22 cellular contexts compared by ENCODE assay signal in the genomic region with DNA sequence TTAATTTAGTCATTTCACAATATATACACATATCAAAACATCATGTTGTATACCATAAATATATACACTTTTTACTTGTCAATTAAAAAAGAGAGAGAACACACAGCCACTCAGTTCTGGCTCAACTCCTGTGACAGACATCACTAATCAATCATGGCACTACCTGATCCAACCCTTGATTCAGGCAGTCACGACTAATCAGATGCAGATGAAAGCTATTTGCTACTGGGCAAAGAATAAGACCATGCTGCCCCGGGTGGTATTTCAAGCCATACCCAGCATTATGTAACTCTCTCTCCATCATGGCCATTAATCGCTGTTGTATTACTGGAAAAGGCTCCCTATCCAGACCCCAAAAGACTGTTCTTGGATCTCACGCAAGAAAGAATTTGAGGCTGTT.
DNase-seq lines count a peak whose midpoint lies in the region; ATAC-seq, FAIRE-seq and TF ChIP-seq lines count a peak whose summit lies in the region.
"Had no signal": no experiment of that assay in that cellular context is flagged by ENCODE, and none has a peak within 500 bp of the region (broad histone marks: within the 10 kb centered on the region; RNA-seq: fewer than 3 reads in every experiment).

No MANE protein-coding gene starts in this region.

- DNase-seq in H54 (ENCODE audit: insufficient read length, low spot score) = no peak
- peak; percentile 24 for DNase-seq in M059J (ENCODE audit: low read depth)
- DNase-seq in SJCRH30 = peak; percentile 2 to 11
- DNase-seq in mesendoderm = peak; percentile 57
- DNase-seq in GM13976 (ENCODE audit: low spot score) = no peak
- DNase-seq: activated CD4-positive, alpha-beta T cell treated with anti-CD3 and anti-CD28 coated beads for 1 hour; activated naive CD4-positive, alpha-beta T cell; activated T-cell treated with anti-CD3 and anti-CD28 coated beads, Interleukin-2, amount 50 U/mL, for 24 hours; amygdala; dermis blood vessel endothelial cell; foreskin fibroblast; hippocampal formation; mammary epithelial cell; NCI-H1436; occipital lobe; T1000; upper lobe of left lung had no signal

- H3K79me1 ChIP-seq in mesendoderm (ENCODE audit: low read length) = no peaks in the 10 kb centered on the region

- H3K4me1 ChIP-seq in SJCRH30 (no peaks in the 10 kb centered on the region), mesendoderm (ENCODE audit: control insufficient read depth, low read depth, low read length) (no peaks in the 10 kb centered on the region)

- H3K36me3 ChIP-seq in SJCRH30 (no peaks in the 10 kb centered on the region), mesendoderm (ENCODE audit: control insufficient read depth, insufficient read depth, low read length) (no peaks in the 10 kb centered on the region)
- H3K36me3 ChIP-seq: cardiac muscle cell, upper lobe of left lung had no signal

- no peak overlapping the region for H3K9ac ChIP-seq in mesendoderm (ENCODE audit: low read length)

- no peaks in the 10 kb centered on the region for H3K79me2 ChIP-seq in mesendoderm (ENCODE audit: control insufficient read depth, insufficient read depth, low read length)

- H2AK5ac ChIP-seq in mesendoderm (ENCODE audit: low read length) = no peak overlapping the region

- ATAC-seq in GM18517 (IDR thresholded peaks at IDR 0.05; ENCODE audit: unreplicated experiment) (no peak), GM18519 (IDR thresholded peaks at IDR 0.05; ENCODE audit: low FRiP score, unreplicated experiment) (no peak)

- H2BK120ac ChIP-seq in mesendoderm (ENCODE audit: low read depth, low read length) = no peak overlapping the region

- peak; percentile 30 for FAIRE-seq in H54 (lab: Jason Lieb, UNC)
- FAIRE-seq: keratinocyte, RCC 7860 had no signal

- no CpG with 5 or more reads among the region's 4 CpGs for WGBS in mesendoderm (ENCODE audit: extremely low coverage, insufficient coverage, low lambda C conversion rate)

- no peak overlapping the region for H4K8ac ChIP-seq in mesendoderm (ENCODE audit: low read depth, low read length)

- H3K27ac ChIP-seq in SJCRH30 (no peak overlapping the region), mesendoderm (ENCODE audit: low read depth, low read length) (no peak overlapping the region)
- H3K27ac ChIP-seq: cardiac muscle cell, upper lobe of left lung had no signal

- no peak overlapping the region for H4K5ac ChIP-seq in mesendoderm (ENCODE audit: low read length)

- H2BK5ac ChIP-seq in mesendoderm (ENCODE audit: low read length) = no peak overlapping the region

- no peaks in the 10 kb centered on the region for H3K9me3 ChIP-seq in SJCRH30 (replicated peaks)
- H3K9me3 ChIP-seq: upper lobe of left lung had no signal

- H3K56ac ChIP-seq in mesendoderm (ENCODE audit: low read length) = no peak overlapping the region

- H2BK15ac ChIP-seq in mesendoderm (replicated peaks; ENCODE audit: low read depth) = no peak overlapping the region

- TF ChIP-seq CTCF in GM13976 (IDR thresholded peaks at IDR 0.05; ENCODE audit: borderline replicate concordance, control extremely low read depth, extremely low read depth, insufficient read depth, missing control alignments) = no peak

- no peak overlapping the region for H3K23ac ChIP-seq in mesendoderm (ENCODE audit: low read length)

- in situ Hi-C loops in GM13976 (cut with MboI; ENCODE audit: low sequenced_read_pairs, unreplicated experiment) = no loop called here

- no peak overlapping the region for H3K4ac ChIP-seq in mesendoderm (ENCODE audit: low read depth, low read length)

- H3K27me3 ChIP-seq in SJCRH30 (no peaks in the 10 kb centered on the region), mesendoderm (ENCODE audit: insufficient read depth, low read length, poor library complexity) (no peaks in the 10 kb centered on the region)
- H3K27me3 ChIP-seq: cardiac muscle cell, upper lobe of left lung had no signal

- no peak overlapping the region for H3K4me2 ChIP-seq in mesendoderm (ENCODE audit: low read length)

- H3K4me3 ChIP-seq in SJCRH30 (no peak overlapping the region), mesendoderm (ENCODE audit: low read length) (no peak overlapping the region)
- H3K4me3 ChIP-seq: cardiac muscle cell, upper lobe of left lung had no signal

- no peak overlapping the region for H3K18ac ChIP-seq in mesendoderm (ENCODE audit: low read length)

- no peak for TF ChIP-seq POLR2A in H54 (IDR thresholded peaks at IDR 0.05; ENCODE audit: low read depth, low read length)

Comparison
In these comparisons a context has a peak if more than half of its experiments do, and no peak if none do; other contexts are left out.
1. DNase-seq: peak in M059J (single experiment), SJCRH30 (2 of 2) and mesendoderm (single experiment); none in H54 (single experiment) and GM13976 (single experiment).